In the genomic region with DNA sequence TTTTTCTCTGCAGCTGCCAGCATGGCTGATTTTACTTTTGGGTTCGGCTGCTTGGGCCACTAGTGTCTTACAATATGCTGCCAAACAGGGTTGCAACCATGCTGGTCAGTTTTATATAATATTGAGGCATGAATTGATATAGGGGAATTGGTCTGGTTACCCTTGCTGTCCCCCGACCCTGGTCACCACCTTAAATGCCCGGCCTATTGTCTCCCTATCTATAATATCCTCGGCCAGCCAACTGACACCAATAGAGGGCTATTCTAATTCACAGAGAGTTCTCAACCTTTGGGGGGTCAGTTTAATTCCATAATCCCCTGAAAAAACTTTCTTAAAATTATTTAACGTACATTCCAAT, we compare ENCODE assay signal across 1 cellular context.
TF ChIP-seq lines count a peak whose summit lies in the region.

No MANE protein-coding gene starts in this region.

TF ChIP-seq in H1, 55 proteins besides CTCF, POLR2A, EP300 and RAD21 (continued from another document):
- no peak for TF ChIP-seq EGR1 (IDR thresholded peaks at IDR 0.05; ENCODE audit: borderline replicate concordance, low read depth, low read length)
- no peak for TF ChIP-seq KDM5A (IDR thresholded peaks at IDR 0.05; ENCODE audit: low read length)
- TF ChIP-seq SP4 (IDR thresholded peaks at IDR 0.05; ENCODE audit: low read length) = no peak
- no peak for TF ChIP-seq YY1 (IDR thresholded peaks at IDR 0.05; ENCODE audit: low read depth, low read length)
- no peak for TF ChIP-seq EZH2 (IDR thresholded peaks at IDR 0.05; ENCODE audit: low read depth, low read length, severe bottlenecking)
- TF ChIP-seq, protein P1, sequence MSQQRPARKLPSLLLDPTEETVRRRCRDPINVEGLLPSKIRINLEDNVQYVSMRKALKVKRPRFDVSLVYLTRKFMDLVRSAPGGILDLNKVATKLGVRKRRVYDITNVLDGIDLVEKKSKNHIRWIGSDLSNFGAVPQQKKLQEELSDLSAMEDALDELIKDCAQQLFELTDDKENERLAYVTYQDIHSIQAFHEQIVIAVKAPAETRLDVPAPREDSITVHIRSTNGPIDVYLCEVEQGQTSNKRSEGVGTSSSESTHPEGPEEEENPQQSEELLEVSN (IDR thresholded peaks at IDR 0.05) = no peak
- TF ChIP-seq TAF1 (IDR thresholded peaks at IDR 0.05; ENCODE audit: low read depth, low read length) = no peak
- TF ChIP-seq, protein P2, sequence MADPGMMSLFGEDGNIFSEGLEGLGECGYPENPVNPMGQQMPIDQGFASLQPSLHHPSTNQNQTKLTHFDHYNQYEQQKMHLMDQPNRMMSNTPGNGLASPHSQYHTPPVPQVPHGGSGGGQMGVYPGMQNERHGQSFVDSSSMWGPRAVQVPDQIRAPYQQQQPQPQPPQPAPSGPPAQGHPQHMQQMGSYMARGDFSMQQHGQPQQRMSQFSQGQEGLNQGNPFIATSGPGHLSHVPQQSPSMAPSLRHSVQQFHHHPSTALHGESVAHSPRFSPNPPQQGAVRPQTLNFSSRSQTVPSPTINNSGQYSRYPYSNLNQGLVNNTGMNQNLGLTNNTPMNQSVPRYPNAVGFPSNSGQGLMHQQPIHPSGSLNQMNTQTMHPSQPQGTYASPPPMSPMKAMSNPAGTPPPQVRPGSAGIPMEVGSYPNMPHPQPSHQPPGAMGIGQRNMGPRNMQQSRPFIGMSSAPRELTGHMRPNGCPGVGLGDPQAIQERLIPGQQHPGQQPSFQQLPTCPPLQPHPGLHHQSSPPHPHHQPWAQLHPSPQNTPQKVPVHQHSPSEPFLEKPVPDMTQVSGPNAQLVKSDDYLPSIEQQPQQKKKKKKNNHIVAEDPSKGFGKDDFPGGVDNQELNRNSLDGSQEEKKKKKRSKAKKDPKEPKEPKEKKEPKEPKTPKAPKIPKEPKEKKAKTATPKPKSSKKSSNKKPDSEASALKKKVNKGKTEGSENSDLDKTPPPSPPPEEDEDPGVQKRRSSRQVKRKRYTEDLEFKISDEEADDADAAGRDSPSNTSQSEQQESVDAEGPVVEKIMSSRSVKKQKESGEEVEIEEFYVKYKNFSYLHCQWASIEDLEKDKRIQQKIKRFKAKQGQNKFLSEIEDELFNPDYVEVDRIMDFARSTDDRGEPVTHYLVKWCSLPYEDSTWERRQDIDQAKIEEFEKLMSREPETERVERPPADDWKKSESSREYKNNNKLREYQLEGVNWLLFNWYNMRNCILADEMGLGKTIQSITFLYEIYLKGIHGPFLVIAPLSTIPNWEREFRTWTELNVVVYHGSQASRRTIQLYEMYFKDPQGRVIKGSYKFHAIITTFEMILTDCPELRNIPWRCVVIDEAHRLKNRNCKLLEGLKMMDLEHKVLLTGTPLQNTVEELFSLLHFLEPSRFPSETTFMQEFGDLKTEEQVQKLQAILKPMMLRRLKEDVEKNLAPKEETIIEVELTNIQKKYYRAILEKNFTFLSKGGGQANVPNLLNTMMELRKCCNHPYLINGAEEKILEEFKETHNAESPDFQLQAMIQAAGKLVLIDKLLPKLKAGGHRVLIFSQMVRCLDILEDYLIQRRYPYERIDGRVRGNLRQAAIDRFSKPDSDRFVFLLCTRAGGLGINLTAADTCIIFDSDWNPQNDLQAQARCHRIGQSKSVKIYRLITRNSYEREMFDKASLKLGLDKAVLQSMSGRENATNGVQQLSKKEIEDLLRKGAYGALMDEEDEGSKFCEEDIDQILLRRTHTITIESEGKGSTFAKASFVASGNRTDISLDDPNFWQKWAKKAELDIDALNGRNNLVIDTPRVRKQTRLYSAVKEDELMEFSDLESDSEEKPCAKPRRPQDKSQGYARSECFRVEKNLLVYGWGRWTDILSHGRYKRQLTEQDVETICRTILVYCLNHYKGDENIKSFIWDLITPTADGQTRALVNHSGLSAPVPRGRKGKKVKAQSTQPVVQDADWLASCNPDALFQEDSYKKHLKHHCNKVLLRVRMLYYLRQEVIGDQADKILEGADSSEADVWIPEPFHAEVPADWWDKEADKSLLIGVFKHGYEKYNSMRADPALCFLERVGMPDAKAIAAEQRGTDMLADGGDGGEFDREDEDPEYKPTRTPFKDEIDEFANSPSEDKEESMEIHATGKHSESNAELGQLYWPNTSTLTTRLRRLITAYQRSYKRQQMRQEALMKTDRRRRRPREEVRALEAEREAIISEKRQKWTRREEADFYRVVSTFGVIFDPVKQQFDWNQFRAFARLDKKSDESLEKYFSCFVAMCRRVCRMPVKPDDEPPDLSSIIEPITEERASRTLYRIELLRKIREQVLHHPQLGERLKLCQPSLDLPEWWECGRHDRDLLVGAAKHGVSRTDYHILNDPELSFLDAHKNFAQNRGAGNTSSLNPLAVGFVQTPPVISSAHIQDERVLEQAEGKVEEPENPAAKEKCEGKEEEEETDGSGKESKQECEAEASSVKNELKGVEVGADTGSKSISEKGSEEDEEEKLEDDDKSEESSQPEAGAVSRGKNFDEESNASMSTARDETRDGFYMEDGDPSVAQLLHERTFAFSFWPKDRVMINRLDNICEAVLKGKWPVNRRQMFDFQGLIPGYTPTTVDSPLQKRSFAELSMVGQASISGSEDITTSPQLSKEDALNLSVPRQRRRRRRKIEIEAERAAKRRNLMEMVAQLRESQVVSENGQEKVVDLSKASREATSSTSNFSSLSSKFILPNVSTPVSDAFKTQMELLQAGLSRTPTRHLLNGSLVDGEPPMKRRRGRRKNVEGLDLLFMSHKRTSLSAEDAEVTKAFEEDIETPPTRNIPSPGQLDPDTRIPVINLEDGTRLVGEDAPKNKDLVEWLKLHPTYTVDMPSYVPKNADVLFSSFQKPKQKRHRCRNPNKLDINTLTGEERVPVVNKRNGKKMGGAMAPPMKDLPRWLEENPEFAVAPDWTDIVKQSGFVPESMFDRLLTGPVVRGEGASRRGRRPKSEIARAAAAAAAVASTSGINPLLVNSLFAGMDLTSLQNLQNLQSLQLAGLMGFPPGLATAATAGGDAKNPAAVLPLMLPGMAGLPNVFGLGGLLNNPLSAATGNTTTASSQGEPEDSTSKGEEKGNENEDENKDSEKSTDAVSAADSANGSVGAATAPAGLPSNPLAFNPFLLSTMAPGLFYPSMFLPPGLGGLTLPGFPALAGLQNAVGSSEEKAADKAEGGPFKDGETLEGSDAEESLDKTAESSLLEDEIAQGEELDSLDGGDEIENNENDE (IDR thresholded peaks at IDR 0.05; ENCODE audit: insufficient replicate concordance, low read length) = no peak
- TF ChIP-seq CREB1 (IDR thresholded peaks at IDR 0.05) = no peak
- no peak for TF ChIP-seq NANOG (IDR thresholded peaks at IDR 0.05; ENCODE audit: insufficient read depth, low read depth, low read length, poor library complexity, severe bottlenecking)
- no peak for TF ChIP-seq SUZ12 (IDR thresholded peaks at IDR 0.05; ENCODE audit: low read length)
- no peak for TF ChIP-seq MAFK (IDR thresholded peaks at IDR 0.05; ENCODE audit: low read depth, low read length)
- TF ChIP-seq, protein P3, sequence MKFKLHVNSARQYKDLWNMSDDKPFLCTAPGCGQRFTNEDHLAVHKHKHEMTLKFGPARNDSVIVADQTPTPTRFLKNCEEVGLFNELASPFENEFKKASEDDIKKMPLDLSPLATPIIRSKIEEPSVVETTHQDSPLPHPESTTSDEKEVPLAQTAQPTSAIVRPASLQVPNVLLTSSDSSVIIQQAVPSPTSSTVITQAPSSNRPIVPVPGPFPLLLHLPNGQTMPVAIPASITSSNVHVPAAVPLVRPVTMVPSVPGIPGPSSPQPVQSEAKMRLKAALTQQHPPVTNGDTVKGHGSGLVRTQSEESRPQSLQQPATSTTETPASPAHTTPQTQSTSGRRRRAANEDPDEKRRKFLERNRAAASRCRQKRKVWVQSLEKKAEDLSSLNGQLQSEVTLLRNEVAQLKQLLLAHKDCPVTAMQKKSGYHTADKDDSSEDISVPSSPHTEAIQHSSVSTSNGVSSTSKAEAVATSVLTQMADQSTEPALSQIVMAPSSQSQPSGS (IDR thresholded peaks at IDR 0.05; ENCODE audit: low read length) = no peak
- no peak for TF ChIP-seq BCL11A (IDR thresholded peaks at IDR 0.05; ENCODE audit: low read depth in 2 of 2, low read length in 2 of 2)
- TF ChIP-seq SP2 (IDR thresholded peaks at IDR 0.05; ENCODE audit: low read length) = no peak
- no peak for TF ChIP-seq BACH1 (IDR thresholded peaks at IDR 0.05; ENCODE audit: low read length)
TF ChIP-seq in H1: peak in this region for 0.
